In the genomic region with DNA sequence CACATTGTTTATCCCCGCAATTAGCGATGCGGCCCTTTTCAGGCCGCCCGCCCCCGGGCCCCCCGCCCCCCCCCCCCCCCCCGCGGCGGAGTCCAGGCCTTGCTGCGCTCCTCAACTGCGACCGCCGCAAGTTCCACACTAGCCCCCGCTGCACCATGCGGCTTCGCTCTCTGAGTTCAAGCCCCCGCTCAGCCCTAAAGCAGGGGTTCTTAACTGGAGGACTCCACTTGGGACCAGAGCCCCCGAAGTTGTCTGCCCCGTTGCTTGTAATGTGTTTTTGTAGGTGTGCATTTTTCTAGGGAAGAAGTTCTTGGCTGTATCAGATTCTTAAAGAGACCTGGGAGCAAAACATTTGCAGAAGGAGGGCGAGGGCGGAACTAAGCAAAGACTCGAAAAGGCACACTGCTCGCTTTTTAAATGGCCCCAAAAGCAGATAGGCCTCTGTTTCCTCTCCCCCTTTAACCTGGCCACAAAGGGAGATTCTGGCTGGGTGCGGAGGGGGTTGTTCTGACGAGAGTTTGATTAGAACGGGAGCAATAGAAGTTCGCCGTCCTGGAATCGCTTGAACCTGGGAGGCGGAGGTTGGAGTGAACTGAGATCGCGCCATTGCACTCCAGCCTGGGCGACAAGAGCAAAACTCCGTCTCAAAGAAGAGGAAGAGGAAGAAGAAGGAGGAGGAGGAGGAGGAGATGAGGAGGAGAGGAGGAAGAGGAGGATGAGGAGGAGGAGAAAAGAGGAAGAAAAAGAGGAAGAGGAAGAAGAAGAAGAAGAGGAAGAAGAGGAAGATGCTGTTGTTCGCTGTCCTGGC, we compare ENCODE assay signal across 11 cellular contexts. TPM values are rescaled to one million over a fixed set of nuclear protein-coding genes. Genes with fewer than 3 reads are reported as not detected.
DNase-seq lines count a peak whose midpoint lies in the region; ATAC-seq, FAIRE-seq and TF ChIP-seq lines count a peak whose summit lies in the region.
"Had no signal": no experiment of that assay in that cellular context is flagged by ENCODE, and none has a peak within 500 bp of the region (broad histone marks: within the 10 kb centered on the region; RNA-seq: fewer than 3 reads in every experiment).

No MANE protein-coding gene starts in this region.

- peak overlapping the region; percentile 54 for H3K4me3 ChIP-seq in right cardiac atrium (ENCODE audit: low read length)

- no peak for ATAC-seq in activated CD8-positive, alpha-beta T cell treated with anti-CD3 and anti-CD28 coated beads, Interleukin-2, amount 10 ng/mL, durations not matched to agents 7 days and 5 days
- ATAC-seq in activated CD8-positive, alpha-beta T cell treated with anti-CD3 and anti-CD28 coated beads for 36 hours: no peak
- ATAC-seq in T-cell (replicated peaks in 1 of 4) (no peak), right cardiac atrium (no peak)
- ATAC-seq in stimulated activated effector memory CD8-positive, alpha-beta T cell treated with anti-CD3 and anti-CD28 coated beads, Interleukin-12 subunit alpha, Interleukin-12 subunit beta, amount 100 ng/mL, for 72 hours: no peak

- H3K27me3 Mint-ChIP-seq in activated CD8-positive, alpha-beta T cell treated with anti-CD3 and anti-CD28 coated beads, Interleukin-2, amount 10 ng/mL, durations not matched to agents 7 days and 5 days (ENCODE audit: low read depth): peaks cover 78% of the 10 kb centered on the region
- H3K27me3 Mint-ChIP-seq in activated CD8-positive, alpha-beta T cell treated with anti-CD3 and anti-CD28 coated beads for 36 hours: peaks cover 79% of the 10 kb centered on the region
- H3K27me3 Mint-ChIP-seq in T-cell: peaks cover 65 to 84% of the 10 kb centered on the region in 2 donors

- POLR2A ChIA-PET in activated CD8-positive, alpha-beta T cell treated with anti-CD3 and anti-CD28 coated beads, Interleukin-2, amount 10 ng/mL, durations not matched to agents 7 days and 5 days (lab: Charles Lee): no interaction called here
- POLR2A ChIA-PET in activated CD8-positive, alpha-beta T cell treated with anti-CD3 and anti-CD28 coated beads for 36 hours (lab: Charles Lee): no interaction called here
- POLR2A ChIA-PET in T-cell (lab: Charles Lee): no interaction called here

- peaks cover 13% of the 10 kb centered on the region for H3K36me3 Mint-ChIP-seq in activated CD8-positive, alpha-beta T cell treated with anti-CD3 and anti-CD28 coated beads, Interleukin-2, amount 10 ng/mL, durations not matched to agents 7 days and 5 days (ENCODE audit: low read depth)
- H3K36me3 Mint-ChIP-seq in activated CD8-positive, alpha-beta T cell treated with anti-CD3 and anti-CD28 coated beads for 36 hours (ENCODE audit: low read depth): peaks cover 2% of the 10 kb centered on the region
- H3K36me3 Mint-ChIP-seq in T-cell: no peaks in the 10 kb centered on the region
- peaks cover 20% of the 10 kb centered on the region for H3K36me3 Mint-ChIP-seq in stimulated activated effector memory CD8-positive, alpha-beta T cell treated with anti-CD3 and anti-CD28 coated beads, Interleukin-12 subunit alpha, Interleukin-12 subunit beta, amount 100 ng/mL, for 72 hours

- no peaks in the 10 kb centered on the region for H3K9me3 Mint-ChIP-seq in activated CD8-positive, alpha-beta T cell treated with anti-CD3 and anti-CD28 coated beads, Interleukin-2, amount 10 ng/mL, durations not matched to agents 7 days and 5 days (ENCODE audit: insufficient read depth)
- H3K9me3 Mint-ChIP-seq in activated CD8-positive, alpha-beta T cell treated with anti-CD3 and anti-CD28 coated beads for 36 hours: peaks cover 3% of the 10 kb centered on the region
- H3K9me3 Mint-ChIP-seq in T-cell: no peaks in the 10 kb centered on the region
- H3K9me3 Mint-ChIP-seq in stimulated activated effector memory CD8-positive, alpha-beta T cell treated with anti-CD3 and anti-CD28 coated beads, Interleukin-12 subunit alpha, Interleukin-12 subunit beta, amount 100 ng/mL, for 72 hours: no peaks in the 10 kb centered on the region

- no peaks in the 10 kb centered on the region for H3K9me3 ChIP-seq in right cardiac atrium (ENCODE audit: control insufficient read depth, low read length)

- no peak for FAIRE-seq in urothelium cell line (lab: Jason Lieb, UNC)

- H3K4me1 ChIP-seq in right cardiac atrium (ENCODE audit: control insufficient read depth, insufficient read depth, low read length): peaks cover 2% of the 10 kb centered on the region

- 18% methylated on average over 33 of the region's 36 CpGs for WGBS in right cardiac atrium

- DNase-seq in activated CD8-positive, alpha-beta T cell treated with anti-CD3 and anti-CD28 coated beads, Interleukin-2, amount 10 ng/mL, durations not matched to agents 7 days and 5 days: no peak
- no peak for DNase-seq in activated CD8-positive, alpha-beta T cell treated with anti-CD3 and anti-CD28 coated beads for 36 hours
- DNase-seq in T-cell (no peak), right cardiac atrium (peak in 1 of 3 donors; percentile 11), urothelium cell line (ENCODE audit: low spot score) (no peak), hepatic stellate cell (ENCODE audit: low spot score) (no peak), islet precursor cell (no peak)
- no peak for DNase-seq in stimulated activated effector memory CD8-positive, alpha-beta T cell treated with anti-CD3 and anti-CD28 coated beads, Interleukin-12 subunit alpha, Interleukin-12 subunit beta, amount 100 ng/mL, for 72 hours (ENCODE audit: low spot score in 2 of 2)
- DNase-seq: hippocampal formation; stimulated activated CD4-positive, alpha-beta T cell treated with anti-CD3 and anti-CD28 coated beads, Interleukin-1b, Interleukin-23, amount 100 ng/mL, for 48 hours had no signal

- H3K27ac ChIP-seq in right cardiac atrium (ENCODE audit: low read length): no peak overlapping the region

- H3K4me3 Mint-ChIP-seq in activated CD8-positive, alpha-beta T cell treated with anti-CD3 and anti-CD28 coated beads, Interleukin-2, amount 10 ng/mL, durations not matched to agents 7 days and 5 days: peak overlapping the region; percentile 12
- no peak overlapping the region for H3K4me3 Mint-ChIP-seq in activated CD8-positive, alpha-beta T cell treated with anti-CD3 and anti-CD28 coated beads for 36 hours
- peak overlapping the region in 2 of 3 donors; percentile 39 to 77 for H3K4me3 Mint-ChIP-seq in T-cell
- H3K4me3 Mint-ChIP-seq in stimulated activated effector memory CD8-positive, alpha-beta T cell treated with anti-CD3 and anti-CD28 coated beads, Interleukin-12 subunit alpha, Interleukin-12 subunit beta, amount 100 ng/mL, for 72 hours: peak overlapping the region; percentile 52

- peak overlapping the region; percentile 13 for H3K27ac Mint-ChIP-seq in activated CD8-positive, alpha-beta T cell treated with anti-CD3 and anti-CD28 coated beads, Interleukin-2, amount 10 ng/mL, durations not matched to agents 7 days and 5 days
- no peak overlapping the region for H3K27ac Mint-ChIP-seq in activated CD8-positive, alpha-beta T cell treated with anti-CD3 and anti-CD28 coated beads for 36 hours
- H3K27ac Mint-ChIP-seq in T-cell: peak overlapping the region in 1 of 2 donors; percentile 10
- H3K27ac Mint-ChIP-seq in stimulated activated effector memory CD8-positive, alpha-beta T cell treated with anti-CD3 and anti-CD28 coated beads, Interleukin-12 subunit alpha, Interleukin-12 subunit beta, amount 100 ng/mL, for 72 hours: peak overlapping the region; percentile 69
- H3K27ac Mint-ChIP-seq: dendritic cell treated with granulocyte-macrophage colony-stimulating factor and Interleukin-4, amounts not matched to agents 40 ng/mL and 50 ng/mL, for 4 days had no signal

- H3K4me1 Mint-ChIP-seq in activated CD8-positive, alpha-beta T cell treated with anti-CD3 and anti-CD28 coated beads, Interleukin-2, amount 10 ng/mL, durations not matched to agents 7 days and 5 days (ENCODE audit: low read depth): peaks cover 44% of the 10 kb centered on the region
- H3K4me1 Mint-ChIP-seq in activated CD8-positive, alpha-beta T cell treated with anti-CD3 and anti-CD28 coated beads for 36 hours (ENCODE audit: low read depth): peaks cover 54% of the 10 kb centered on the region
- peaks cover 52 to 63% (median 59%) of the 10 kb centered on the region in 3 donors for H3K4me1 Mint-ChIP-seq in T-cell
- H3K4me1 Mint-ChIP-seq in stimulated activated effector memory CD8-positive, alpha-beta T cell treated with anti-CD3 and anti-CD28 coated beads, Interleukin-12 subunit alpha, Interleukin-12 subunit beta, amount 100 ng/mL, for 72 hours: peaks cover 58% of the 10 kb centered on the region

- no peaks in the 10 kb centered on the region for H3K27me3 ChIP-seq in right cardiac atrium (ENCODE audit: control insufficient read depth, insufficient read depth)

- intact Hi-C loops in activated CD8-positive, alpha-beta T cell treated with anti-CD3 and anti-CD28 coated beads for 36 hours (cut with micrococcal nuclease): loop anchor here (5.0 kb wide), 1 partner anchor 370 kb away; no protein-coding TSS in a partner anchor
- intact Hi-C loops in right cardiac atrium (cut with DNase I): no loop called here

- TF ChIP-seq CTCF in activated CD8-positive, alpha-beta T cell treated with anti-CD3 and anti-CD28 coated beads for 36 hours (IDR thresholded peaks at IDR 0.05): no peak

- CTCF ChIA-PET in activated CD8-positive, alpha-beta T cell treated with anti-CD3 and anti-CD28 coated beads, Interleukin-2, amount 10 ng/mL, durations not matched to agents 7 days and 5 days (lab: Charles Lee): interaction anchor here (1.1 kb wide), 1 partner anchor 10 kb away, joined by 3 read pairs; no protein-coding TSS in a partner anchor
- CTCF ChIA-PET in activated CD8-positive, alpha-beta T cell treated with anti-CD3 and anti-CD28 coated beads for 36 hours (lab: Charles Lee): no interaction called here
- CTCF ChIA-PET in T-cell (lab: Charles Lee): no interaction called here

RNA-seq across cellular contexts. Expression of gene MSX1, which starts 2.3 kb away (rescaled TPM):
- not detected for total RNA-seq in activated CD8-positive, alpha-beta T cell treated with anti-CD3 and anti-CD28 coated beads, Interleukin-2, amount 10 ng/mL, durations not matched to agents 7 days and 5 days
- under 1 TPM; 0.16 to 0.61 TPM for total RNA-seq in activated CD8-positive, alpha-beta T cell treated with anti-CD3 and anti-CD28 coated beads for 36 hours
- total RNA-seq in T-cell: not detected
- 1 to 10 TPM; 1.8 to 2.8 (median 2.1) TPM for total RNA-seq in right cardiac atrium
- polyA plus RNA-seq in right cardiac atrium: 3.6 TPM
